1 cellular context compared by ENCODE assay signal in the genomic region with DNA sequence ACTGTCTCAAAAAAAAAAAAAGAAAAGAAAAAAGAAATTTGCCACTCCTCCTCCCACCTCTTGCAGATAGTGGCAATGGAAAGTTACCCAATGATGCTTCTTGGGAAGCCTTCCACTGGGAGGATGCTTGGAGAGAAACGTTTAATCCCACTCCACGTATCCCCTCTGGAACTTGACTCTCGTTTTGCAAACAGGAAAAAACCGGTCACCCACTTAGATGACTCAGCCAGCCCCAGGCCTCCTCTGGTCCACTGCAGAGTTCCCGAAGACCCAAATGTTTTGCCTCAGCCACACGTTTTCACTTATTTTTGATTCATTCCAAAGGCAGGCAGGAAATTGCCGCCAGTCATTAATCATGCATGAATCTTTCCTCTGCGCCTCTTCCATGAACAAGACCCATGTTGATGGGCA.
TF ChIP-seq lines count a peak whose summit lies in the region.

No MANE protein-coding gene starts in this region.

TF ChIP-seq in K562, 482 proteins besides CTCF, POLR2A, EP300 and RAD21 (continued from another document and continues in another):
- TF ChIP-seq, protein P1, sequence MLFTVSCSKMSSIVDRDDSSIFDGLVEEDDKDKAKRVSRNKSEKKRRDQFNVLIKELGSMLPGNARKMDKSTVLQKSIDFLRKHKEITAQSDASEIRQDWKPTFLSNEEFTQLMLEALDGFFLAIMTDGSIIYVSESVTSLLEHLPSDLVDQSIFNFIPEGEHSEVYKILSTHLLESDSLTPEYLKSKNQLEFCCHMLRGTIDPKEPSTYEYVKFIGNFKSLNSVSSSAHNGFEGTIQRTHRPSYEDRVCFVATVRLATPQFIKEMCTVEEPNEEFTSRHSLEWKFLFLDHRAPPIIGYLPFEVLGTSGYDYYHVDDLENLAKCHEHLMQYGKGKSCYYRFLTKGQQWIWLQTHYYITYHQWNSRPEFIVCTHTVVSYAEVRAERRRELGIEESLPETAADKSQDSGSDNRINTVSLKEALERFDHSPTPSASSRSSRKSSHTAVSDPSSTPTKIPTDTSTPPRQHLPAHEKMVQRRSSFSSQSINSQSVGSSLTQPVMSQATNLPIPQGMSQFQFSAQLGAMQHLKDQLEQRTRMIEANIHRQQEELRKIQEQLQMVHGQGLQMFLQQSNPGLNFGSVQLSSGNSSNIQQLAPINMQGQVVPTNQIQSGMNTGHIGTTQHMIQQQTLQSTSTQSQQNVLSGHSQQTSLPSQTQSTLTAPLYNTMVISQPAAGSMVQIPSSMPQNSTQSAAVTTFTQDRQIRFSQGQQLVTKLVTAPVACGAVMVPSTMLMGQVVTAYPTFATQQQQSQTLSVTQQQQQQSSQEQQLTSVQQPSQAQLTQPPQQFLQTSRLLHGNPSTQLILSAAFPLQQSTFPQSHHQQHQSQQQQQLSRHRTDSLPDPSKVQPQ (CRISPR knock-in tag; IDR thresholded peaks at IDR 0.05; ENCODE audit: borderline replicate concordance), result no peak
- TF ChIP-seq, protein P2, sequence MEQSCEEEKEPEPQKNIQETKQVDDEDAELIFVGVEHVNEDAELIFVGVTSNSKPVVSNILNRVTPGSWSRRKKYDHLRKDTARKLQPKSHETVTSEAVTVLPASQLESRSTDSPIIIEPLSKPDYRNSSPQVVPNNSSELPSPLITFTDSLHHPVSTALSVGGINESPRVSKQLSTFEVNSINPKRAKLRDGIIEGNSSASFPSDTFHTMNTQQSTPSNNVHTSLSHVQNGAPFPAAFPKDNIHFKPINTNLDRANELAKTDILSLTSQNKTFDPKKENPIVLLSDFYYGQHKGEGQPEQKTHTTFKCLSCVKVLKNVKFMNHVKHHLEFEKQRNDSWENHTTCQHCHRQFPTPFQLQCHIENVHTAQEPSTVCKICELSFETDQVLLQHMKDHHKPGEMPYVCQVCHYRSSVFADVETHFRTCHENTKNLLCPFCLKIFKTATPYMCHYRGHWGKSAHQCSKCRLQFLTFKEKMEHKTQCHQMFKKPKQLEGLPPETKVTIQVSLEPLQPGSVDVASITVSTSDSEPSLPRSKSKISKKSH (CRISPR knock-in tag; IDR thresholded peaks at IDR 0.05), result no peak
- no peak for TF ChIP-seq DPF2 (IDR thresholded peaks at IDR 0.05)
- TF ChIP-seq SP2 (IDR thresholded peaks at IDR 0.05; ENCODE audit: extremely low read depth, low read depth, low read length, poor library complexity, severe bottlenecking), result no peak
- TF ChIP-seq, protein P3, sequence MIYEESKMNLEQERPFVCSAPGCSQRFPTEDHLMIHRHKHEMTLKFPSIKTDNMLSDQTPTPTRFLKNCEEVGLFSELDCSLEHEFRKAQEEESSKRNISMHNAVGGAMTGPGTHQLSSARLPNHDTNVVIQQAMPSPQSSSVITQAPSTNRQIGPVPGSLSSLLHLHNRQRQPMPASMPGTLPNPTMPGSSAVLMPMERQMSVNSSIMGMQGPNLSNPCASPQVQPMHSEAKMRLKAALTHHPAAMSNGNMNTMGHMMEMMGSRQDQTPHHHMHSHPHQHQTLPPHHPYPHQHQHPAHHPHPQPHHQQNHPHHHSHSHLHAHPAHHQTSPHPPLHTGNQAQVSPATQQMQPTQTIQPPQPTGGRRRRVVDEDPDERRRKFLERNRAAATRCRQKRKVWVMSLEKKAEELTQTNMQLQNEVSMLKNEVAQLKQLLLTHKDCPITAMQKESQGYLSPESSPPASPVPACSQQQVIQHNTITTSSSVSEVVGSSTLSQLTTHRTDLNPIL (CRISPR knock-in tag; IDR thresholded peaks at IDR 0.05), result no peak
- TF ChIP-seq NCOA2 (IDR thresholded peaks at IDR 0.05; ENCODE audit: partially characterized antibody in 2 of 2), result no peak
- TF ChIP-seq, protein P4, sequence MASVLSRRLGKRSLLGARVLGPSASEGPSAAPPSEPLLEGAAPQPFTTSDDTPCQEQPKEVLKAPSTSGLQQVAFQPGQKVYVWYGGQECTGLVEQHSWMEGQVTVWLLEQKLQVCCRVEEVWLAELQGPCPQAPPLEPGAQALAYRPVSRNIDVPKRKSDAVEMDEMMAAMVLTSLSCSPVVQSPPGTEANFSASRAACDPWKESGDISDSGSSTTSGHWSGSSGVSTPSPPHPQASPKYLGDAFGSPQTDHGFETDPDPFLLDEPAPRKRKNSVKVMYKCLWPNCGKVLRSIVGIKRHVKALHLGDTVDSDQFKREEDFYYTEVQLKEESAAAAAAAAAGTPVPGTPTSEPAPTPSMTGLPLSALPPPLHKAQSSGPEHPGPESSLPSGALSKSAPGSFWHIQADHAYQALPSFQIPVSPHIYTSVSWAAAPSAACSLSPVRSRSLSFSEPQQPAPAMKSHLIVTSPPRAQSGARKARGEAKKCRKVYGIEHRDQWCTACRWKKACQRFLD (CRISPR knock-in tag; IDR thresholded peaks at IDR 0.05), result no peak
- no peak for TF ChIP-seq U2AF2 (optimal IDR thresholded peaks at IDR 0.05; ENCODE audit: low read depth, low read length)
- TF ChIP-seq ZKSCAN8 (CRISPR knock-in tag; IDR thresholded peaks at IDR 0.05), result no peak
- no peak for TF ChIP-seq CCNT2 (IDR thresholded peaks at IDR 0.05; ENCODE audit: borderline replicate concordance, extremely low read depth, insufficient read length, low read depth, low read length)
- TF ChIP-seq IRF2 (CRISPR knock-in tag; IDR thresholded peaks at IDR 0.05), result no peak
- no peak for TF ChIP-seq RFX1 (IDR thresholded peaks at IDR 0.05)
- no peak for TF ChIP-seq ETS2 (tag; IDR thresholded peaks at IDR 0.05; ENCODE audit: borderline replicate concordance, poor library complexity, severe bottlenecking)
- TF ChIP-seq, protein P5, sequence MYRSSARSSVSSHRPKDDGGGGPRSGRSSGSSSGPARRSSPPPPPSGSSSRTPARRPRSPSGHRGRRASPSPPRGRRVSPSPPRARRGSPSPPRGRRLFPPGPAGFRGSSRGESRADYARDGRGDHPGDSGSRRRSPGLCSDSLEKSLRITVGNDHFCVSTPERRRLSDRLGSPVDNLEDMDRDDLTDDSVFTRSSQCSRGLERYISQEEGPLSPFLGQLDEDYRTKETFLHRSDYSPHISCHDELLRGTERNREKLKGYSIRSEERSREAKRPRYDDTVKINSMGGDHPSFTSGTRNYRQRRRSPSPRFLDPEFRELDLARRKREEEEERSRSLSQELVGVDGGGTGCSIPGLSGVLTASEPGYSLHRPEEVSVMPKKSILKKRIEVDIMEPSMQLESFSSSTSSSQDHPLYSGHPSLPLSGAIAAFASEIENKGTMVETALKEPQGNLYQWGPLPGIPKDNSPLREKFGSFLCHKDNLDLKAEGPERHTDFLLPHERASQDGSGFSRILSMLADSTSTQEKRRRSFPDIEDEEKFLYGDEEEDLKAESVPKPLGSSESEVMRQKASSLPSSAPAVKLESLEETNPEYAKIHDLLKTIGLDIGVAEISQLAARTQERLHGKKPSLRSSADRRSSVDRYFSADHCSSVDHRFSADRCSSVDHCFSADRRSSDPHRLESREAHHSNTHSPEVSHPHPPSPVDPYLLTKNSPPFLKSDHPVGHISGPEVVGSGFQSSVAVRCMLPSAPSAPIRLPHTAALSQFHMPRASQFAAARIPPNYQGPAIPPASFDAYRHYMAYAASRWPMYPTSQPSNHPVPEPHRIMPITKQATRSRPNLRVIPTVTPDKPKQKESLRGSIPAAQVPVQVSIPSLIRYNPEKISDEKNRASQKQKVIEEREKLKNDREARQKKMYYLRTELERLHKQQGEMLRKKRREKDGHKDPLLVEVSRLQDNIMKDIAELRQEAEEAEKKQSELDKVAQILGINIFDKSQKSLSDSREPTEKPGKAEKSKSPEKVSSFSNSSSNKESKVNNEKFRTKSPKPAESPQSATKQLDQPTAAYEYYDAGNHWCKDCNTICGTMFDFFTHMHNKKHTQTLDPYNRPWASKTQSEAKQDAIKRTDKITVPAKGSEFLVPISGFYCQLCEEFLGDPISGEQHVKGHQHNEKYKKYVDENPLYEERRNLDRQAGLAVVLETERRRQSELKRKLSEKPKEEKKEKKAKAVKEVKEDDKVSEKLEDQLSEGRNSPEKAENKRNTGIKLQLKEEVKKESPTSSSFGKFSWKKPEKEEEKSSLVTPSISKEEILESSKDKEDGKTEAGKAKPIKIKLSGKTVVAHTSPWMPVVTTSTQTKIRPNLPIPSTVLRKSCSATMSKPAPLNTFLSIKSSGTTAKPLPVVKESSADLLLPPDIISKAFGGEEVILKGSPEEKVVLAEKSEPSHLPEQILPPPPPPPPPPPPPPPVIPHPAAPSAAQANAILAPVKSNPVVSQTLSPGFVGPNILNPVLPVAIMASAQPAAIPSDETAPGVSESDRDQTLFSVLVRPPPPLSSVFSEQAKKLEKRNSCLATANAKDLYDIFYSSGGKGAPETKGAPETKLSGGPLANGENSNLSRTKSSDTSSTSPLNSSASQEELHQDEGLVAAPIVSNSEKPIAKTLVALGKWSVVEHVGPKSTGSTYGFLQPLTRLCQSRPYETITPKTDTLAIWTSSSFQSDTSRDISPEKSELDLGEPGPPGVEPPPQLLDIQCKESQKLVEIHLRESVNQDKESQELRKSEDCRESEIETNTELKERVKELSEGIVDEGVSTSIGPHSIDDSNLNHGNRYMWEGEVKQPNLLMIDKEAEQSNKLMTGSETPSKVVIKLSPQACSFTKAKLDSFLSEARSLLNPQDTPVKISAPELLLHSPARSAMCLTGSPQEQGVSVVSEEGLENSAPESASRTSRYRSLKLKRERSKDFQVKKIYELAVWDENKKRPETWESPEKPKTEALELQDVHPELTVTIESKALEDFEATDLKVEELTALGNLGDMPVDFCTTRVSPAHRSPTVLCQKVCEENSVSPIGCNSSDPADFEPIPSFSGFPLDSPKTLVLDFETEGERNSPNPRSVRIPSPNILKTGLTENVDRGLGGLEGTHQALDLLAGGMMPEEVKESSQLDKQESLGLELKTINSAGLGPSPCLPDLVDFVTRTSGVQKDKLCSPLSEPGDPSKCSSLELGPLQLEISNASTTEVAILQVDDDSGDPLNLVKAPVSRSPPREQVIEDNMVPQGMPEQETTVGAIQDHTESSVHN (IDR thresholded peaks at IDR 0.05; ENCODE audit: borderline replicate concordance in 1 of 2, low read depth in 1 of 2), result no peak
- TF ChIP-seq ZNF436 (CRISPR knock-in tag; IDR thresholded peaks at IDR 0.05), result no peak
- no peak for TF ChIP-seq PATZ1 (CRISPR knock-in tag; IDR thresholded peaks at IDR 0.05; ENCODE audit: borderline replicate concordance)
- TF ChIP-seq NFIX (CRISPR knock-in tag; IDR thresholded peaks at IDR 0.05; ENCODE audit: low read depth), result no peak
- no peak for TF ChIP-seq ZNF586 (CRISPR knock-in tag; conservative IDR thresholded peaks at IDR 0.05)
- no peak for TF ChIP-seq SOX6 (IDR thresholded peaks at IDR 0.05)
- 0 out of 2 replicates have a peak, but pooled peaks have one; percentile 12 for TF ChIP-seq C11orf30 (IDR thresholded peaks at IDR 0.05; ENCODE audit: low read depth)
- TF ChIP-seq HNRNPLL (IDR thresholded peaks at IDR 0.05; ENCODE audit: low read depth, low read length, poor library complexity, severe bottlenecking), result no peak
- no peak for TF ChIP-seq MECOM (CRISPR knock-in tag; IDR thresholded peaks at IDR 0.05)
- no peak for TF ChIP-seq MED1 (CRISPR knock-in tag; IDR thresholded peaks at IDR 0.05; ENCODE audit: borderline replicate concordance)
- peak; percentile 57; the same call in 1 of the 2 replicates for TF ChIP-seq JUN (IDR thresholded peaks at IDR 0.05; ENCODE audit: borderline replicate concordance, low read depth, low read length)
- TF ChIP-seq JUN (CRISPR knock-in tag; IDR thresholded peaks at IDR 0.05; ENCODE audit: borderline replicate concordance), result no peak
- no peak for TF ChIP-seq STAT5A (IDR thresholded peaks at IDR 0.05; ENCODE audit: borderline replicate concordance, low read length)
- TF ChIP-seq SMARCA4 (IDR thresholded peaks at IDR 0.05), result peak; percentile 34; the same call in 1 of the 2 replicates
- no peak for TF ChIP-seq ZNF232 (CRISPR knock-in tag; IDR thresholded peaks at IDR 0.05)
- no peak for TF ChIP-seq SNIP1 (IDR thresholded peaks at IDR 0.05; ENCODE audit: low read depth)
